ENCODE assay signal across 1 cellular context in the genomic region with DNA sequence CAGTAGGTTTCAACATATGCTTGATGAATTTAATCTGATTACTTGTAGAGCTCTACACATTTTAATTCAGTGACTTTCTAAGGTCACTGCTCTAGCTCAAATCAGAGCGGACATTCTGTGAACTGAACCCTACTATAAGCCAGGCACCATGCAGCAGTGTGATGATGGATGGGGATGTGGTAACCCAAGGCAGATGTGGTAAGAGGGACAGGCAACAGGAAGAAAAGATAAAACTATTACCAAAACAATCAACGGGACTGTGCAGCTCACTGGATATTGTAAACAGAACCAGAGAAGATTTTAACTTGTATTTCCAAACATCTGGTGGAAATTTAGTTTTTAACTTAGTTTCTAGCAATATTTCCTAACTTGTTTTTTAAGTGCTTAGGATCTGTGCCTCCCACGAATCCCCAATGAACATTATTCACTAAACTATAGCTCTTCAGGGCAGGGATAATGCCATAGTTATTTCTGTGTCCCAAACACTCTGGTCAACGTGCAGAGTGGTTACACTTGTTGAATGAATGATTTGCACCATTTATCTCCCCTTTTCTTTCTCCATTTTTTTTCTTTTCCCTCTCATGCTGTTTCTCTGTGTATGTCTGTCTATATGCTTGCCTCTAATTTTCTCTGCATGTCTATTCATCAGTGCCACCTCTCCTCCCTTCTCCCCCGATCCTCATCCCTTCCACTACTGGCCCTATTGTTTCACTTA.
TF ChIP-seq lines count a peak whose summit lies in the region.

No MANE protein-coding gene starts in this region.

TF ChIP-seq in K562, 482 proteins besides CTCF, POLR2A, EP300 and RAD21 (continues in another document):
- TF ChIP-seq, protein P1, sequence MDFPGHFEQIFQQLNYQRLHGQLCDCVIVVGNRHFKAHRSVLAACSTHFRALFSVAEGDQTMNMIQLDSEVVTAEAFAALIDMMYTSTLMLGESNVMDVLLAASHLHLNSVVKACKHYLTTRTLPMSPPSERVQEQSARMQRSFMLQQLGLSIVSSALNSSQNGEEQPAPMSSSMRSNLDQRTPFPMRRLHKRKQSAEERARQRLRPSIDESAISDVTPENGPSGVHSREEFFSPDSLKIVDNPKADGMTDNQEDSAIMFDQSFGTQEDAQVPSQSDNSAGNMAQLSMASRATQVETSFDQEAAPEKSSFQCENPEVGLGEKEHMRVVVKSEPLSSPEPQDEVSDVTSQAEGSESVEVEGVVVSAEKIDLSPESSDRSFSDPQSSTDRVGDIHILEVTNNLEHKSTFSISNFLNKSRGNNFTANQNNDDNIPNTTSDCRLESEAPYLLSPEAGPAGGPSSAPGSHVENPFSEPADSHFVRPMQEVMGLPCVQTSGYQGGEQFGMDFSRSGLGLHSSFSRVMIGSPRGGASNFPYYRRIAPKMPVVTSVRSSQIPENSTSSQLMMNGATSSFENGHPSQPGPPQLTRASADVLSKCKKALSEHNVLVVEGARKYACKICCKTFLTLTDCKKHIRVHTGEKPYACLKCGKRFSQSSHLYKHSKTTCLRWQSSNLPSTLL (IDR thresholded peaks at IDR 0.05): no peak
- TF ChIP-seq BDP1 (IDR thresholded peaks at IDR 0.05; ENCODE audit: insufficient read depth, insufficient read length) (no peak), DPF2 (IDR thresholded peaks at IDR 0.05) (0 out of 2 replicates have a peak, but pooled peaks have one; percentile 27), PHB (CRISPR knock-in tag; IDR thresholded peaks at IDR 0.05) (no peak), NR2C1 (IDR thresholded peaks at IDR 0.05) (no peak), NR2C1 (tag; IDR thresholded peaks at IDR 0.05) (no peak), FOXP1 (CRISPR knock-in tag; IDR thresholded peaks at IDR 0.05) (no peak), COPS2 (conservative IDR thresholded peaks at IDR 0.05) (no peak), ZNF23 (CRISPR knock-in tag; IDR thresholded peaks at IDR 0.05) (no peak), MYC (IDR thresholded peaks at IDR 0.05; ENCODE audit: low read depth, low read length) (no peak), MYC (CRISPR knock-in tag; IDR thresholded peaks at IDR 0.05; ENCODE audit: borderline replicate concordance, low read depth) (no peak), ZNF583 (CRISPR knock-in tag; IDR thresholded peaks at IDR 0.05) (no peak), FOXA1 (IDR thresholded peaks at IDR 0.05; ENCODE audit: borderline replicate concordance) (no peak), MCM7 (IDR thresholded peaks at IDR 0.05) (no peak), ZNF140 (CRISPR knock-in tag; IDR thresholded peaks at IDR 0.05) (no peak), NFRKB (IDR thresholded peaks at IDR 0.05; ENCODE audit: low read depth) (no peak), BRD4 (IDR thresholded peaks at IDR 0.05) (no peak), TOE1 (IDR thresholded peaks at IDR 0.05; ENCODE audit: borderline replicate concordance) (no peak), TOE1 (CRISPR knock-in tag; IDR thresholded peaks at IDR 0.05; ENCODE audit: borderline replicate concordance, low read depth) (no peak), MYBL2 (IDR thresholded peaks at IDR 0.05; ENCODE audit: low read depth) (no peak), MYBL2 (CRISPR knock-in tag; IDR thresholded peaks at IDR 0.05; ENCODE audit: borderline replicate concordance) (no peak), NFIX (CRISPR knock-in tag; IDR thresholded peaks at IDR 0.05; ENCODE audit: low read depth) (no peak), NCOA1 (IDR thresholded peaks at IDR 0.05; ENCODE audit: low read depth) (no peak), ARHGAP35 (IDR thresholded peaks at IDR 0.05; ENCODE audit: partially characterized antibody) (no peak), NR3C1 (CRISPR knock-in tag; IDR thresholded peaks at IDR 0.05) (no peak), RFX1 (IDR thresholded peaks at IDR 0.05) (no peak), DACH1 (IDR thresholded peaks at IDR 0.05; ENCODE audit: partially characterized antibody) (no peak), ZNF431 (CRISPR knock-in tag; IDR thresholded peaks at IDR 0.05) (no peak)
- TF ChIP-seq, protein P2, sequence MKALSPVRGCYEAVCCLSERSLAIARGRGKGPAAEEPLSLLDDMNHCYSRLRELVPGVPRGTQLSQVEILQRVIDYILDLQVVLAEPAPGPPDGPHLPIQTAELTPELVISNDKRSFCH (CRISPR knock-in tag; IDR thresholded peaks at IDR 0.05): no peak
- TF ChIP-seq, protein P2 (tag; IDR thresholded peaks at IDR 0.05): no peak
- TF ChIP-seq, protein P3, sequence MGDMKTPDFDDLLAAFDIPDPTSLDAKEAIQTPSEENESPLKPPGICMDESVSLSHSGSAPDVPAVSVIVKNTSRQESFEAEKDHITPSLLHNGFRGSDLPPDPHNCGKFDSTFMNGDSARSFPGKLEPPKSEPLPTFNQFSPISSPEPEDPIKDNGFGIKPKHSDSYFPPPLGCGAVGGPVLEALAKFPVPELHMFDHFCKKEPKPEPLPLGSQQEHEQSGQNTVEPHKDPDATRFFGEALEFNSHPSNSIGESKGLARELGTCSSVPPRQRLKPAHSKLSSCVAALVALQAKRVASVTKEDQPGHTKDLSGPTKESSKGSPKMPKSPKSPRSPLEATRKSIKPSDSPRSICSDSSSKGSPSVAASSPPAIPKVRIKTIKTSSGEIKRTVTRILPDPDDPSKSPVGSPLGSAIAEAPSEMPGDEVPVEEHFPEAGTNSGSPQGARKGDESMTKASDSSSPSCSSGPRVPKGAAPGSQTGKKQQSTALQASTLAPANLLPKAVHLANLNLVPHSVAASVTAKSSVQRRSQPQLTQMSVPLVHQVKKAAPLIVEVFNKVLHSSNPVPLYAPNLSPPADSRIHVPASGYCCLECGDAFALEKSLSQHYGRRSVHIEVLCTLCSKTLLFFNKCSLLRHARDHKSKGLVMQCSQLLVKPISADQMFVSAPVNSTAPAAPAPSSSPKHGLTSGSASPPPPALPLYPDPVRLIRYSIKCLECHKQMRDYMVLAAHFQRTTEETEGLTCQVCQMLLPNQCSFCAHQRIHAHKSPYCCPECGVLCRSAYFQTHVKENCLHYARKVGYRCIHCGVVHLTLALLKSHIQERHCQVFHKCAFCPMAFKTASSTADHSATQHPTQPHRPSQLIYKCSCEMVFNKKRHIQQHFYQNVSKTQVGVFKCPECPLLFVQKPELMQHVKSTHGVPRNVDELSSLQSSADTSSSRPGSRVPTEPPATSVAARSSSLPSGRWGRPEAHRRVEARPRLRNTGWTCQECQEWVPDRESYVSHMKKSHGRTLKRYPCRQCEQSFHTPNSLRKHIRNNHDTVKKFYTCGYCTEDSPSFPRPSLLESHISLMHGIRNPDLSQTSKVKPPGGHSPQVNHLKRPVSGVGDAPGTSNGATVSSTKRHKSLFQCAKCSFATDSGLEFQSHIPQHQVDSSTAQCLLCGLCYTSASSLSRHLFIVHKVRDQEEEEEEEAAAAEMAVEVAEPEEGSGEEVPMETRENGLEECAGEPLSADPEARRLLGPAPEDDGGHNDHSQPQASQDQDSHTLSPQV (IDR thresholded peaks at IDR 0.05): no peak
- TF ChIP-seq, protein P4, sequence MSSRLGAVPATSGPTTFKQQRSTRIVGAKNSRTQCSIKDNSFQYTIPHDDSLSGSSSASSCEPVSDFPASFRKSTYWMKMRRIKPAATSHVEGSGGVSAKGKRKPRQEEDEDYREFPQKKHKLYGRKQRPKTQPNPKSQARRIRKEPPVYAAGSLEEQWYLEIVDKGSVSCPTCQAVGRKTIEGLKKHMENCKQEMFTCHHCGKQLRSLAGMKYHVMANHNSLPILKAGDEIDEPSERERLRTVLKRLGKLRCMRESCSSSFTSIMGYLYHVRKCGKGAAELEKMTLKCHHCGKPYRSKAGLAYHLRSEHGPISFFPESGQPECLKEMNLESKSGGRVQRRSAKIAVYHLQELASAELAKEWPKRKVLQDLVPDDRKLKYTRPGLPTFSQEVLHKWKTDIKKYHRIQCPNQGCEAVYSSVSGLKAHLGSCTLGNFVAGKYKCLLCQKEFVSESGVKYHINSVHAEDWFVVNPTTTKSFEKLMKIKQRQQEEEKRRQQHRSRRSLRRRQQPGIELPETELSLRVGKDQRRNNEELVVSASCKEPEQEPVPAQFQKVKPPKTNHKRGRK (tag; IDR thresholded peaks at IDR 0.05): 0 out of 2 replicates have a peak, but pooled peaks have one; percentile 13
- TF ChIP-seq, protein P5, sequence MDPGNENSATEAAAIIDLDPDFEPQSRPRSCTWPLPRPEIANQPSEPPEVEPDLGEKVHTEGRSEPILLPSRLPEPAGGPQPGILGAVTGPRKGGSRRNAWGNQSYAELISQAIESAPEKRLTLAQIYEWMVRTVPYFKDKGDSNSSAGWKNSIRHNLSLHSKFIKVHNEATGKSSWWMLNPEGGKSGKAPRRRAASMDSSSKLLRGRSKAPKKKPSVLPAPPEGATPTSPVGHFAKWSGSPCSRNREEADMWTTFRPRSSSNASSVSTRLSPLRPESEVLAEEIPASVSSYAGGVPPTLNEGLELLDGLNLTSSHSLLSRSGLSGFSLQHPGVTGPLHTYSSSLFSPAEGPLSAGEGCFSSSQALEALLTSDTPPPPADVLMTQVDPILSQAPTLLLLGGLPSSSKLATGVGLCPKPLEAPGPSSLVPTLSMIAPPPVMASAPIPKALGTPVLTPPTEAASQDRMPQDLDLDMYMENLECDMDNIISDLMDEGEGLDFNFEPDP (CRISPR knock-in tag; IDR thresholded peaks at IDR 0.05): no peak
- TF ChIP-seq, protein P6, sequence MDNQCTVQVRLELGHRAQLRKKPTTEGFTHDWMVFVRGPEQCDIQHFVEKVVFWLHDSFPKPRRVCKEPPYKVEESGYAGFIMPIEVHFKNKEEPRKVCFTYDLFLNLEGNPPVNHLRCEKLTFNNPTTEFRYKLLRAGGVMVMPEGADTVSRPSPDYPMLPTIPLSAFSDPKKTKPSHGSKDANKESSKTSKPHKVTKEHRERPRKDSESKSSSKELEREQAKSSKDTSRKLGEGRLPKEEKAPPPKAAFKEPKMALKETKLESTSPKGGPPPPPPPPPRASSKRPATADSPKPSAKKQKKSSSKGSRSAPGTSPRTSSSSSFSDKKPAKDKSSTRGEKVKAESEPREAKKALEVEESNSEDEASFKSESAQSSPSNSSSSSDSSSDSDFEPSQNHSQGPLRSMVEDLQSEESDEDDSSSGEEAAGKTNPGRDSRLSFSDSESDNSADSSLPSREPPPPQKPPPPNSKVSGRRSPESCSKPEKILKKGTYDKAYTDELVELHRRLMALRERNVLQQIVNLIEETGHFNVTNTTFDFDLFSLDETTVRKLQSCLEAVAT (IDR thresholded peaks at IDR 0.05): no peak
- TF ChIP-seq, protein P7, sequence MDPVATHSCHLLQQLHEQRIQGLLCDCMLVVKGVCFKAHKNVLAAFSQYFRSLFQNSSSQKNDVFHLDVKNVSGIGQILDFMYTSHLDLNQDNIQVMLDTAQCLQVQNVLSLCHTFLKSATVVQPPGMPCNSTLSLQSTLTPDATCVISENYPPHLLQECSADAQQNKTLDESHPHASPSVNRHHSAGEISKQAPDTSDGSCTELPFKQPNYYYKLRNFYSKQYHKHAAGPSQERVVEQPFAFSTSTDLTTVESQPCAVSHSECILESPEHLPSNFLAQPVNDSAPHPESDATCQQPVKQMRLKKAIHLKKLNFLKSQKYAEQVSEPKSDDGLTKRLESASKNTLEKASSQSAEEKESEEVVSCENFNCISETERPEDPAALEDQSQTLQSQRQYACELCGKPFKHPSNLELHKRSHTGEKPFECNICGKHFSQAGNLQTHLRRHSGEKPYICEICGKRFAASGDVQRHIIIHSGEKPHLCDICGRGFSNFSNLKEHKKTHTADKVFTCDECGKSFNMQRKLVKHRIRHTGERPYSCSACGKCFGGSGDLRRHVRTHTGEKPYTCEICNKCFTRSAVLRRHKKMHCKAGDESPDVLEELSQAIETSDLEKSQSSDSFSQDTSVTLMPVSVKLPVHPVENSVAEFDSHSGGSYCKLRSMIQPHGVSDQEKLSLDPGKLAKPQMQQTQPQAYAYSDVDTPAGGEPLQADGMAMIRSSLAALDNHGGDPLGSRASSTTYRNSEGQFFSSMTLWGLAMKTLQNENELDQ (CRISPR knock-in tag; IDR thresholded peaks at IDR 0.05; ENCODE audit: borderline replicate concordance): no peak
- TF ChIP-seq, protein P8, sequence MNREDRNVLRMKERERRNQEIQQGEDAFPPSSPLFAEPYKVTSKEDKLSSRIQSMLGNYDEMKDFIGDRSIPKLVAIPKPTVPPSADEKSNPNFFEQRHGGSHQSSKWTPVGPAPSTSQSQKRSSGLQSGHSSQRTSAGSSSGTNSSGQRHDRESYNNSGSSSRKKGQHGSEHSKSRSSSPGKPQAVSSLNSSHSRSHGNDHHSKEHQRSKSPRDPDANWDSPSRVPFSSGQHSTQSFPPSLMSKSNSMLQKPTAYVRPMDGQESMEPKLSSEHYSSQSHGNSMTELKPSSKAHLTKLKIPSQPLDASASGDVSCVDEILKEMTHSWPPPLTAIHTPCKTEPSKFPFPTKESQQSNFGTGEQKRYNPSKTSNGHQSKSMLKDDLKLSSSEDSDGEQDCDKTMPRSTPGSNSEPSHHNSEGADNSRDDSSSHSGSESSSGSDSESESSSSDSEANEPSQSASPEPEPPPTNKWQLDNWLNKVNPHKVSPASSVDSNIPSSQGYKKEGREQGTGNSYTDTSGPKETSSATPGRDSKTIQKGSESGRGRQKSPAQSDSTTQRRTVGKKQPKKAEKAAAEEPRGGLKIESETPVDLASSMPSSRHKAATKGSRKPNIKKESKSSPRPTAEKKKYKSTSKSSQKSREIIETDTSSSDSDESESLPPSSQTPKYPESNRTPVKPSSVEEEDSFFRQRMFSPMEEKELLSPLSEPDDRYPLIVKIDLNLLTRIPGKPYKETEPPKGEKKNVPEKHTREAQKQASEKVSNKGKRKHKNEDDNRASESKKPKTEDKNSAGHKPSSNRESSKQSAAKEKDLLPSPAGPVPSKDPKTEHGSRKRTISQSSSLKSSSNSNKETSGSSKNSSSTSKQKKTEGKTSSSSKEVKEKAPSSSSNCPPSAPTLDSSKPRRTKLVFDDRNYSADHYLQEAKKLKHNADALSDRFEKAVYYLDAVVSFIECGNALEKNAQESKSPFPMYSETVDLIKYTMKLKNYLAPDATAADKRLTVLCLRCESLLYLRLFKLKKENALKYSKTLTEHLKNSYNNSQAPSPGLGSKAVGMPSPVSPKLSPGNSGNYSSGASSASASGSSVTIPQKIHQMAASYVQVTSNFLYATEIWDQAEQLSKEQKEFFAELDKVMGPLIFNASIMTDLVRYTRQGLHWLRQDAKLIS (CRISPR knock-in tag; IDR thresholded peaks at IDR 0.05): no peak
- TF ChIP-seq, protein P9, sequence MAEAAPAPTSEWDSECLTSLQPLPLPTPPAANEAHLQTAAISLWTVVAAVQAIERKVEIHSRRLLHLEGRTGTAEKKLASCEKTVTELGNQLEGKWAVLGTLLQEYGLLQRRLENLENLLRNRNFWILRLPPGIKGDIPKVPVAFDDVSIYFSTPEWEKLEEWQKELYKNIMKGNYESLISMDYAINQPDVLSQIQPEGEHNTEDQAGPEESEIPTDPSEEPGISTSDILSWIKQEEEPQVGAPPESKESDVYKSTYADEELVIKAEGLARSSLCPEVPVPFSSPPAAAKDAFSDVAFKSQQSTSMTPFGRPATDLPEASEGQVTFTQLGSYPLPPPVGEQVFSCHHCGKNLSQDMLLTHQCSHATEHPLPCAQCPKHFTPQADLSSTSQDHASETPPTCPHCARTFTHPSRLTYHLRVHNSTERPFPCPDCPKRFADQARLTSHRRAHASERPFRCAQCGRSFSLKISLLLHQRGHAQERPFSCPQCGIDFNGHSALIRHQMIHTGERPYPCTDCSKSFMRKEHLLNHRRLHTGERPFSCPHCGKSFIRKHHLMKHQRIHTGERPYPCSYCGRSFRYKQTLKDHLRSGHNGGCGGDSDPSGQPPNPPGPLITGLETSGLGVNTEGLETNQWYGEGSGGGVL (CRISPR knock-in tag; IDR thresholded peaks at IDR 0.05): no peak
- TF ChIP-seq, protein P10, sequence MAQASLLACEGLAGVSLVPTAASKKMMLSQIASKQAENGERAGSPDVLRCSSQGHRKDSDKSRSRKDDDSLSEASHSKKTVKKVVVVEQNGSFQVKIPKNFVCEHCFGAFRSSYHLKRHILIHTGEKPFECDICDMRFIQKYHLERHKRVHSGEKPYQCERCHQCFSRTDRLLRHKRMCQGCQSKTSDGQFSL (CRISPR knock-in tag; IDR thresholded peaks at IDR 0.05): no peak
- TF ChIP-seq, protein P10 (tag; IDR thresholded peaks at IDR 0.05): no peak
